ENCODE assay signal across 8 cellular contexts in the genomic region with DNA sequence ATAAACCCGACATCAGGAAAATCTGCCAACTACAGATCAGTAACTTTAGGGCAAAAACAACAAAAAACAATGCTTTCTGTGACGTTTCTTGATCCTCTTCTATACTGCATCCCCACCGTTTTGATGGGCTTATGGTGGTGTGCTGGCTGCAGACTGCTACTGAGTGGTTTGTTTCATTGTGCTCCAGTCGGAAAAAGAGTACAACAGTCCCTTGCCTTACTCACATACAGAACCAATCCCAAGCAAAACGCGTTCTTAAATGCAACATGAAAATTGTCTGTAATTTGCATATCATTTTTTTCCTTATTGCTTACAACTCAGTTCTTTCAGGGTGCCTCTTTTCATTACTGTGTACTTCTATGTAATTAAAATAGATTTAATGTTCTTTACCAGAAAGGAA. TPM values are rescaled to one million over a fixed set of nuclear protein-coding genes. Genes with fewer than 3 reads are reported as not detected.
A peak's percentile ranks its signal among the peaks of the same experiment; 100 is the strongest.
DNase-seq lines count a peak whose midpoint lies in the region; ATAC-seq, FAIRE-seq and TF ChIP-seq lines count a peak whose summit lies in the region.

No MANE protein-coding gene starts in this region.

- H3K36me3 Mint-ChIP-seq in effector memory CD8-positive, alpha-beta T cell (ENCODE audit: insufficient read depth), result peaks cover 21% of the 10 kb centered on the region

- DNase-seq in GM19239 (ENCODE audit: insufficient read length, low spot score) (no peak), GM19240 (ENCODE audit: insufficient read length, low spot score) (no peak), HuH-7.5 (ENCODE audit: low spot score) (no peak), GM20000 (ENCODE audit: low spot score) (no peak), D721Med (ENCODE audit: insufficient read length, low spot score) (no peak)
- DNase-seq in effector memory CD8-positive, alpha-beta T cell, result no peak

- peak overlapping the region; percentile 94 to 95 for H3K4me3 Mint-ChIP-seq in effector memory CD8-positive, alpha-beta T cell

- H2AFZ ChIP-seq in OCI-LY1 (ENCODE audit: low read length), result no peak overlapping the region
- H2AFZ ChIP-seq in neural cell (ENCODE audit: low read depth, low read length), result no peak overlapping the region

- H4K20me1 ChIP-seq in OCI-LY1 (ENCODE audit: insufficient read depth, low read length) (no peaks in the 10 kb centered on the region), neural cell (ENCODE audit: insufficient read depth) (no peaks in the 10 kb centered on the region)

- peak overlapping the region; percentile 90 for H3K27ac ChIP-seq in OCI-LY1 (ENCODE audit: low read depth, low read length, poor library complexity, severe bottlenecking)
- H3K27ac ChIP-seq in neural cell (ENCODE audit: low read length), result no peak overlapping the region

- H3K27me3 ChIP-seq in OCI-LY1 (ENCODE audit: insufficient read depth, low read length) (no peaks in the 10 kb centered on the region), neural cell (ENCODE audit: insufficient read depth, low read depth, low read length) (no peaks in the 10 kb centered on the region)

- peak; percentile 76 for FAIRE-seq in GM19239 (lab: Jason Lieb, UNC)
- no peak for FAIRE-seq in D721Med (lab: Jason Lieb, UNC)

- TF ChIP-seq RAD21 in neural cell (conservative IDR thresholded peaks at IDR 0.05), result no peak

- ATAC-seq in effector memory CD8-positive, alpha-beta T cell (replicated peaks), result no peak

- H3K4me2 ChIP-seq in OCI-LY1 (ENCODE audit: low read length) (peak overlapping the region; percentile 77), neural cell (ENCODE audit: low read length) (peak overlapping the region; percentile 77)

- H3K9me3 Mint-ChIP-seq in effector memory CD8-positive, alpha-beta T cell, result no peaks in the 10 kb centered on the region

- H3K9me2 ChIP-seq in OCI-LY1 (ENCODE audit: low read depth, low read length) (no peaks in the 10 kb centered on the region), neural cell (ENCODE audit: insufficient read depth, low read length) (no peaks in the 10 kb centered on the region)

- no peak for TF ChIP-seq EP300 in neural cell (conservative IDR thresholded peaks at IDR 0.05; ENCODE audit: poor library complexity, severe bottlenecking)

- H3K36me3 ChIP-seq in OCI-LY1 (ENCODE audit: insufficient read depth, low read length), result no peaks in the 10 kb centered on the region
- H3K36me3 ChIP-seq in neural cell (ENCODE audit: insufficient read depth, low read length), result no peaks in the 10 kb centered on the region

- H3K9ac ChIP-seq in OCI-LY1 (ENCODE audit: low read length) (peak overlapping the region; percentile 76), neural cell (ENCODE audit: low read length) (no peak overlapping the region)

- H3K79me2 ChIP-seq in OCI-LY1 (ENCODE audit: insufficient read depth, low read length), result no peaks in the 10 kb centered on the region; the same call in 1 of the 2 replicates
- peaks cover 19% of the 10 kb centered on the region for H3K79me2 ChIP-seq in neural cell (replicated peaks; ENCODE audit: insufficient read depth, low read length)

- peaks cover 41% of the 10 kb centered on the region for H3K4me1 ChIP-seq in OCI-LY1 (ENCODE audit: insufficient read depth, low read length, severe bottlenecking)

- TF ChIP-seq CTCF in OCI-LY1 (IDR thresholded peaks at IDR 0.05; ENCODE audit: low read length), result no peak
- TF ChIP-seq CTCF in neural cell (IDR thresholded peaks at IDR 0.05; ENCODE audit: poor library complexity, severe bottlenecking), result no peak
- TF ChIP-seq CTCF in GM20000 (IDR thresholded peaks at IDR 0.05; ENCODE audit: extremely low read depth, missing control alignments), result no peak
- no peak for TF ChIP-seq CTCF in D721Med (IDR thresholded peaks at IDR 0.05; ENCODE audit: insufficient read depth, missing control alignments)

- no peaks in the 10 kb centered on the region for H3K27me3 Mint-ChIP-seq in effector memory CD8-positive, alpha-beta T cell

- H3K27ac Mint-ChIP-seq in effector memory CD8-positive, alpha-beta T cell, result peak overlapping the region; percentile 94 to 98

- H3F3A ChIP-seq in OCI-LY1 (ENCODE audit: insufficient read depth, low read length) (0 out of 2 replicates have a peak, but pooled peaks cover 4% of the 10 kb centered on the region), neural cell (ENCODE audit: insufficient read depth, low read length, poor library complexity, severe bottlenecking) (no peaks in the 10 kb centered on the region)

- H3K4me1 Mint-ChIP-seq in effector memory CD8-positive, alpha-beta T cell (ENCODE audit: low read depth in 2 of 2), result peaks cover 35 to 37% of the 10 kb centered on the region in 2 donors

- H3K9me3 ChIP-seq in OCI-LY1 (ENCODE audit: low read length), result no peaks in the 10 kb centered on the region
- H3K9me3 ChIP-seq in neural cell (ENCODE audit: low read length), result no peaks in the 10 kb centered on the region

- H3K4me3 ChIP-seq in OCI-LY1 (ENCODE audit: low read depth, low read length, poor library complexity, severe bottlenecking) (peak overlapping the region; percentile 75), neural cell (ENCODE audit: low read length) (peak overlapping the region; percentile 86)

TF ChIP-seq in neural cell, 6 proteins besides CTCF, POLR2A, EP300 and RAD21:
- no peak for TF ChIP-seq POLR2AphosphoS5 (IDR thresholded peaks at IDR 0.05)
- TF ChIP-seq, protein P1, sequence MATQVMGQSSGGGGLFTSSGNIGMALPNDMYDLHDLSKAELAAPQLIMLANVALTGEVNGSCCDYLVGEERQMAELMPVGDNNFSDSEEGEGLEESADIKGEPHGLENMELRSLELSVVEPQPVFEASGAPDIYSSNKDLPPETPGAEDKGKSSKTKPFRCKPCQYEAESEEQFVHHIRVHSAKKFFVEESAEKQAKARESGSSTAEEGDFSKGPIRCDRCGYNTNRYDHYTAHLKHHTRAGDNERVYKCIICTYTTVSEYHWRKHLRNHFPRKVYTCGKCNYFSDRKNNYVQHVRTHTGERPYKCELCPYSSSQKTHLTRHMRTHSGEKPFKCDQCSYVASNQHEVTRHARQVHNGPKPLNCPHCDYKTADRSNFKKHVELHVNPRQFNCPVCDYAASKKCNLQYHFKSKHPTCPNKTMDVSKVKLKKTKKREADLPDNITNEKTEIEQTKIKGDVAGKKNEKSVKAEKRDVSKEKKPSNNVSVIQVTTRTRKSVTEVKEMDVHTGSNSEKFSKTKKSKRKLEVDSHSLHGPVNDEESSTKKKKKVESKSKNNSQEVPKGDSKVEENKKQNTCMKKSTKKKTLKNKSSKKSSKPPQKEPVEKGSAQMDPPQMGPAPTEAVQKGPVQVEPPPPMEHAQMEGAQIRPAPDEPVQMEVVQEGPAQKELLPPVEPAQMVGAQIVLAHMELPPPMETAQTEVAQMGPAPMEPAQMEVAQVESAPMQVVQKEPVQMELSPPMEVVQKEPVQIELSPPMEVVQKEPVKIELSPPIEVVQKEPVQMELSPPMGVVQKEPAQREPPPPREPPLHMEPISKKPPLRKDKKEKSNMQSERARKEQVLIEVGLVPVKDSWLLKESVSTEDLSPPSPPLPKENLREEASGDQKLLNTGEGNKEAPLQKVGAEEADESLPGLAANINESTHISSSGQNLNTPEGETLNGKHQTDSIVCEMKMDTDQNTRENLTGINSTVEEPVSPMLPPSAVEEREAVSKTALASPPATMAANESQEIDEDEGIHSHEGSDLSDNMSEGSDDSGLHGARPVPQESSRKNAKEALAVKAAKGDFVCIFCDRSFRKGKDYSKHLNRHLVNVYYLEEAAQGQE (IDR thresholded peaks at IDR 0.05; ENCODE audit: borderline replicate concordance), result no peak
- TF ChIP-seq SMC3 (conservative IDR thresholded peaks at IDR 0.05; ENCODE audit: poor library complexity), result no peak
- no peak for TF ChIP-seq MXI1 (conservative IDR thresholded peaks at IDR 0.05; ENCODE audit: poor library complexity, severe bottlenecking)
- no peak for TF ChIP-seq EZH2 (IDR thresholded peaks at IDR 0.05; ENCODE audit: borderline replicate concordance, insufficient read depth, low read length, poor library complexity, severe bottlenecking)
- no peak for TF ChIP-seq TAF1 (IDR thresholded peaks at IDR 0.05; ENCODE audit: low read depth)
TF ChIP-seq in neural cell: peak in this region for 0.

RNA-seq across cellular contexts. Expression of a gene that starts 2.3 kb away (rescaled TPM):
- 0.80 and 1.6 TPM in 2 replicates for polyA plus RNA-seq in neural cell
- 2.9 and 3.7 TPM in 2 replicates for polyA minus RNA-seq in neural cell
